In the genomic region with DNA sequence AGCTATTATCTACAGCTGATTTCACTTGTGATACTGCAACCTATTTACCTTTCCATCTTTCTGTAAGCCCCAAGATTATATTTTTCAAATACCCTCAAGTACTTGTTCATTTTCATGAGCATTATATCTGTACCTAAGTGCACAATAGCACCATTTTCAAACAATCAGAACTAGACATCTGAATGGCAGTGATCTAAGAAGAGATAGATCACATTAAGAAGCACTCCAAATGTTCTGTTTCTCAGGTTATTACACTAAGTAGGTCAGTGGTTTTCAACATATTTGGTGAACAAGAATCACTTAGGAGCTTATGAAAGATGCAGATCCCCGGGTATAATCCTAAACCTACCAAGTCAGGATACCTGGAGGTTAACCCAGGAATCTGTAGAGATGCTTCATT, we compare ENCODE assay signal across 36 cellular contexts.
"Had no signal": no experiment of that assay in that cellular context is flagged by ENCODE, and none has a peak within 500 bp of the region (broad histone marks: within the 10 kb centered on the region; RNA-seq: fewer than 3 reads in every experiment).

No MANE protein-coding gene starts in this region.

- ATAC-seq: activated CD8-positive, alpha-beta memory T cell treated with anti-CD3 and anti-CD28 coated beads, Interleukin-2, amount 10 ng/mL, durations not matched to agents 7 days and 5 days; activated naive CD4-positive, alpha-beta T cell treated with anti-CD3 and anti-CD28 coated beads, Interleukin-2, amount 50 U/mL, for 72 hours; Right ventricle myocardium inferior had no signal

- H3K27ac Mint-ChIP-seq: activated B cell treated with CpG ODN at 0.5 μM for 24 hours; activated CD4-positive, alpha-beta memory T cell treated with anti-CD3 and anti-CD28 coated beads, Interleukin-2, amount 10 ng/mL, durations not matched to agents 7 days and 5 days; activated CD8-positive, alpha-beta memory T cell treated with anti-CD3 and anti-CD28 coated beads, Interleukin-2, amount 10 ng/mL, durations not matched to agents 7 days and 5 days; activated naive CD4-positive, alpha-beta T cell treated with anti-CD3 and anti-CD28 coated beads for 36 hours; activated naive CD4-positive, alpha-beta T cell treated with anti-CD3 and anti-CD28 coated beads, Interleukin-2, amount 50 U/mL, for 72 hours; activated T-helper 2 cell treated with anti-CD3 and anti-CD28 coated beads, Interferon-gamma antibody, Interleukin-2, Interleukin-4, amounts not matched to agents 10 μg/mL and 5 μg/mL and 100 μg/mL, durations not matched to agents 14 hours and 24 hours and 36 hours; brain had no signal

- H3K27ac ChIP-seq: PC-9, RWPE1, VCaP had no signal

- H3K4me3 Mint-ChIP-seq: activated B cell treated with CpG ODN at 0.5 μM for 24 hours; activated CD4-positive, alpha-beta memory T cell treated with anti-CD3 and anti-CD28 coated beads, Interleukin-2, amount 10 ng/mL, durations not matched to agents 7 days and 5 days; activated CD8-positive, alpha-beta memory T cell treated with anti-CD3 and anti-CD28 coated beads, Interleukin-2, amount 10 ng/mL, durations not matched to agents 7 days and 5 days; activated naive CD4-positive, alpha-beta T cell treated with anti-CD3 and anti-CD28 coated beads for 36 hours; brain had no signal

- H3K4me1 Mint-ChIP-seq: activated B cell treated with CpG ODN at 0.5 μM for 24 hours; activated CD4-positive, alpha-beta memory T cell treated with anti-CD3 and anti-CD28 coated beads, Interleukin-2, amount 10 ng/mL, durations not matched to agents 7 days and 5 days; activated CD8-positive, alpha-beta memory T cell treated with anti-CD3 and anti-CD28 coated beads, Interleukin-2, amount 10 ng/mL, durations not matched to agents 7 days and 5 days had no signal

- H3K9me3 ChIP-seq: MG63 had no signal

- H3K4me3 ChIP-seq: MG63, PC-9 had no signal

- H3K36me3 ChIP-seq: MG63 had no signal

- H3K36me3 Mint-ChIP-seq: activated CD8-positive, alpha-beta memory T cell treated with anti-CD3 and anti-CD28 coated beads, Interleukin-2, amount 10 ng/mL, durations not matched to agents 7 days and 5 days; brain had no signal

- DNase-seq: activated B cell treated with CpG ODN at 0.5 μM for 24 hours; activated CD4-positive, alpha-beta memory T cell treated with anti-CD3 and anti-CD28 coated beads, Interleukin-2, amount 10 ng/mL, durations not matched to agents 7 days and 5 days; activated CD4-positive, alpha-beta T cell treated with anti-CD3 and anti-CD28 coated beads for 1 hour; activated CD4-positive, alpha-beta T cell treated with anti-CD3 and anti-CD28 coated beads for 48 hours; activated CD8-positive, alpha-beta memory T cell treated with anti-CD3 and anti-CD28 coated beads for 24 hours; activated CD8-positive, alpha-beta memory T cell treated with anti-CD3 and anti-CD28 coated beads, Interleukin-2, amount 10 ng/mL, durations not matched to agents 7 days and 5 days; activated CD8-positive, alpha-beta memory T cell treated with anti-CD3 and anti-CD28 coated beads, Interleukin-2, amount 50 U/mL, for 48 hours; activated gamma-delta T cell; activated naive CD4-positive, alpha-beta T cell treated with anti-CD3 and anti-CD28 coated beads for 36 hours; anterior cingulate cortex; caudate nucleus; cerebellar nuclear complex; cortex of kidney; Kasumi-1; KG1; MG63; NCI-H1048; NCI-H146; NCI-H1930; NCI-H2081 treated with DMSO at 0.1 percent for 48 hours; NCI-H510A; NCI-H526; NCI-H748 treated with DMSO at 0.1 percent for 48 hours; NK-92 treated with Interleukin-12 subunit alpha and Interleukin-12 subunit beta, amount 100 ng/mL, for 24 hours; PC-9; SIG-M5; SW 1271; T-helper 1 cell; T-helper 2 cell; T-helper 9 cell had no signal

- H3K27me3 ChIP-seq: MG63 had no signal

- H3K27me3 Mint-ChIP-seq: activated B cell treated with CpG ODN at 0.5 μM for 24 hours; activated CD4-positive, alpha-beta memory T cell treated with anti-CD3 and anti-CD28 coated beads, Interleukin-2, amount 10 ng/mL, durations not matched to agents 7 days and 5 days; activated CD8-positive, alpha-beta memory T cell treated with anti-CD3 and anti-CD28 coated beads, Interleukin-2, amount 10 ng/mL, durations not matched to agents 7 days and 5 days; brain had no signal
